ENCODE assay signal across 8 cellular contexts in the genomic region with DNA sequence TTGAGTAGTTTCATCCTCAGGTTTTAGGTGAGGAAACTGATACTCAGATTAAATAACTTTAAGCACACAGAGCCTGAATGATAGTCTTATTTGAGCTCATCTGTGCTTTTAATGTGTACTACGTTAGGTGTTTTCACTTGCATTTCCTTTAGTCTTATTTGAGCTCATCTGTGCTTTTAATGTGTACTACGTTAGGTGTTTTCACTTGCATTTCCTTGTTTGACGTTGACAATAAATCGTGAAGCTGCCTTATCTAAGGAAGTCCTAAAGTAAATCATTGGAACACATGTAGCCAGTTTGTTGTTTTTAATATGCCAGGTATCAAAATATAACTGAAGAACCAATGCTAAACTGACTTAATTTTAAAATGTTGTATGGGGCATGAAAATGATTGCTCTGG. TPM values are rescaled to one million over a fixed set of nuclear protein-coding genes. Genes with fewer than 3 reads are reported as not detected.
A peak's percentile ranks its signal among the peaks of the same experiment; 100 is the strongest.
DNase-seq lines count a peak whose midpoint lies in the region; ATAC-seq lines count a peak whose summit lies in the region.

No MANE protein-coding gene starts in this region.

- H3K27me3 Mint-ChIP-seq in activated T-helper 17 cell treated with anti-CD3 and anti-CD28 coated beads, Interleukin-2, amount 50 U/mL, for 72 hours, result no peaks in the 10 kb centered on the region

- no peaks in the 10 kb centered on the region for H3K36me3 ChIP-seq in iPS-20b (ENCODE audit: insufficient read depth, low read depth, low read length)
- no peaks in the 10 kb centered on the region for H3K36me3 ChIP-seq in stomach smooth muscle (ENCODE audit: control insufficient read depth in 2 of 2, insufficient read depth in 2 of 2, low read length in 2 of 2)

- peak; percentile 9 to 15 for ATAC-seq in activated CD4-positive, CD25-positive, alpha-beta regulatory T cell treated with anti-CD3 and anti-CD28 coated beads, Interleukin-2, amount 50 U/mL, for 24 hours
- ATAC-seq in activated T-helper 17 cell treated with anti-CD3 and anti-CD28 coated beads, Interleukin-2, amount 50 U/mL, for 72 hours (replicated peaks), result peak; percentile 27
- no peak for ATAC-seq in GM19467 (IDR thresholded peaks at IDR 0.05; ENCODE audit: unreplicated experiment)

- no peaks in the 10 kb centered on the region for H3K9me3 Mint-ChIP-seq in activated T-helper 17 cell treated with anti-CD3 and anti-CD28 coated beads, Interleukin-2, amount 50 U/mL, for 72 hours

- peaks cover 64% of the 10 kb centered on the region for H3K36me3 Mint-ChIP-seq in activated T-helper 17 cell treated with anti-CD3 and anti-CD28 coated beads, Interleukin-2, amount 50 U/mL, for 72 hours (ENCODE audit: low read depth)

- H3K4me3 Mint-ChIP-seq in activated T-helper 17 cell treated with anti-CD3 and anti-CD28 coated beads, Interleukin-2, amount 50 U/mL, for 72 hours, result peak overlapping the region; percentile 98

- H3K27ac Mint-ChIP-seq in activated T-helper 17 cell treated with anti-CD3 and anti-CD28 coated beads, Interleukin-2, amount 50 U/mL, for 72 hours, result peak overlapping the region; percentile 100

- H3K4me1 ChIP-seq in iPS-20b (ENCODE audit: insufficient read depth, low read length), result peaks cover 27% of the 10 kb centered on the region
- peaks cover 14% of the 10 kb centered on the region for H3K4me1 ChIP-seq in stomach smooth muscle (ENCODE audit: control insufficient read depth, insufficient read depth, low read length)

- no peak for DNase-seq in activated CD4-positive, CD25-positive, alpha-beta regulatory T cell treated with anti-CD3 and anti-CD28 coated beads, Interleukin-2, amount 50 U/mL, for 72 hours
- DNase-seq in NCI-H2171 (lab: John Stamatoyannopoulos, UW) (no peak), NCI-H1436 treated with DMSO at 0.1 percent for 48 hours (lab: John Stamatoyannopoulos, UW) (no peak)

- H3K27ac ChIP-seq in iPS-20b (ENCODE audit: low read length) (no peak overlapping the region), stomach smooth muscle (ENCODE audit: low read length) (peak overlapping the region; percentile 93)

- H3K27me3 ChIP-seq in iPS-20b (ENCODE audit: insufficient read depth, low read length), result no peaks in the 10 kb centered on the region
- H3K27me3 ChIP-seq in stomach smooth muscle (ENCODE audit: control insufficient read depth in 1 of 2, insufficient read depth in 2 of 2, low read length in 2 of 2), result no peaks in the 10 kb centered on the region

- H3K9ac ChIP-seq in iPS-20b (ENCODE audit: low read depth, low read length) (peak overlapping the region; percentile 91; the same call in 1 of the 2 replicates), stomach smooth muscle (ENCODE audit: low read length in 2 of 2) (peak overlapping the region; percentile 87 to 91)

- H3K9me3 ChIP-seq in iPS-20b (ENCODE audit: insufficient read depth, low read depth, low read length) (no peaks in the 10 kb centered on the region), stomach smooth muscle (ENCODE audit: control insufficient read depth in 2 of 2, low read length in 2 of 2) (no peaks in the 10 kb centered on the region)

- H3K4me1 Mint-ChIP-seq in activated T-helper 17 cell treated with anti-CD3 and anti-CD28 coated beads, Interleukin-2, amount 50 U/mL, for 72 hours, result peaks cover 30% of the 10 kb centered on the region

- H3K4me3 ChIP-seq in iPS-20b (ENCODE audit: low read length), result peak overlapping the region; percentile 96
- H3K4me3 ChIP-seq in stomach smooth muscle (ENCODE audit: low read length in 2 of 2), result peak overlapping the region; percentile 54 to 90

RNA-seq across cellular contexts. Expression of gene RAP1B, which starts 2.0 kb away (rescaled TPM):
- total RNA-seq in activated T-helper 17 cell treated with anti-CD3 and anti-CD28 coated beads, Interleukin-2, amount 50 U/mL, for 72 hours, result 100 to 1,000 TPM; 158 to 238 TPM
